ENCODE assay signal across 8 cellular contexts in genomic region chr1:215076312-215076711, GRCh38. TPM values are rescaled to one million over a fixed set of nuclear protein-coding genes. Genes with fewer than 3 reads are reported as not detected.
DNase-seq lines count a peak whose midpoint lies in the region; ATAC-seq, FAIRE-seq and TF ChIP-seq lines count a peak whose summit lies in the region.

No MANE protein-coding gene starts in this region.

- H3K4me1 ChIP-seq in Loucy (ENCODE audit: insufficient read depth, low read length, poor library complexity, severe bottlenecking): no peaks in the 10 kb centered on the region
- H3K4me1 ChIP-seq in prostate gland (replicated peaks): no peaks in the 10 kb centered on the region

- H3K27ac ChIP-seq in prostate gland: no peak overlapping the region

- no peak overlapping the region for H3K4me3 ChIP-seq in Loucy (ENCODE audit: low read length, poor library complexity, severe bottlenecking)
- H3K4me3 ChIP-seq in prostate gland: no peak overlapping the region

- H3K27me3 ChIP-seq in Loucy (ENCODE audit: insufficient read depth, low read length, poor library complexity, severe bottlenecking) (no peaks in the 10 kb centered on the region), prostate gland (replicated peaks; ENCODE audit: insufficient read depth) (no peaks in the 10 kb centered on the region)

- H3K36me3 ChIP-seq in Loucy (ENCODE audit: insufficient read depth, low read length): no peaks in the 10 kb centered on the region
- no peaks in the 10 kb centered on the region for H3K36me3 ChIP-seq in prostate gland

- FAIRE-seq in RCC 7860 (lab: Jason Lieb, UNC): no peak

- no peaks in the 10 kb centered on the region for H3K79me2 ChIP-seq in Loucy (ENCODE audit: insufficient read depth, low read length)

- TF ChIP-seq POLR2A in prostate gland (IDR thresholded peaks at IDR 0.05): no peak

- H3K4me2 ChIP-seq in Loucy (ENCODE audit: low read depth, low read length, poor library complexity, severe bottlenecking): no peak overlapping the region

- ATAC-seq in GM19351 (IDR thresholded peaks at IDR 0.05; ENCODE audit: unreplicated experiment) (peak; percentile 86), sciatic nerve (no peak)

- no peaks in the 10 kb centered on the region for H3K9me2 ChIP-seq in Loucy (replicated peaks; ENCODE audit: low read depth, low read length)

- DNase-seq in COR-L47 (lab: John Stamatoyannopoulos, UW) (peak; percentile 13), dermis microvascular lymphatic vessel endothelial cell (ENCODE audit: low read depth in 2 of 2) (peak; percentile 6 to 37), sciatic nerve (ENCODE audit: low spot score) (no peak), prostate gland (ENCODE audit: low spot score) (no peak), RCC 7860 (ENCODE audit: low spot score) (no peak), T1000 (lab: John Stamatoyannopoulos, UW) (no peak)

- no peak overlapping the region for H3K9ac ChIP-seq in Loucy (ENCODE audit: low read depth, low read length, poor library complexity, severe bottlenecking)

- TF ChIP-seq CTCF in Loucy (conservative IDR thresholded peaks at IDR 0.05; ENCODE audit: low read length) (peak; percentile 49), prostate gland (IDR thresholded peaks at IDR 0.05) (no peak)

- intact Hi-C loops in sciatic nerve (cut with DNase I) (no loop called here), prostate gland (cut with DNase I) (no loop called here)

- no peaks in the 10 kb centered on the region for H3F3A ChIP-seq in Loucy (ENCODE audit: low read depth)

- no peaks in the 10 kb centered on the region for H4K20me1 ChIP-seq in Loucy (ENCODE audit: insufficient read depth, low read length, poor library complexity, severe bottlenecking)

- H3K9me3 ChIP-seq in Loucy (ENCODE audit: insufficient read depth, low read depth, low read length): no peaks in the 10 kb centered on the region
- no peaks in the 10 kb centered on the region for H3K9me3 ChIP-seq in prostate gland

- H2AFZ ChIP-seq in Loucy (ENCODE audit: low read length): no peak overlapping the region

RNA-seq across cellular contexts. Expression of gene KCNK2, which starts 6.2 kb away (rescaled TPM):
- total RNA-seq in dermis microvascular lymphatic vessel endothelial cell (under 0.01 and 0.26 TPM in 2 replicates), sciatic nerve (18.2 TPM), prostate gland (1 to 10 TPM in 1 of 2 donors, under 1 TPM in 1; 0.09 to 4.3 TPM)

Comparison
In these comparisons a context has a peak if more than half of its experiments do, and no peak if none do; other contexts are left out.
1. DNase-seq: peak in COR-L47 (single experiment) and dermis microvascular lymphatic vessel endothelial cell (2 of 2); none in sciatic nerve (single experiment), prostate gland (single experiment), RCC 7860 (single experiment) and T1000 (single experiment).